22 cellular contexts compared by ENCODE assay signal in the genomic region with DNA sequence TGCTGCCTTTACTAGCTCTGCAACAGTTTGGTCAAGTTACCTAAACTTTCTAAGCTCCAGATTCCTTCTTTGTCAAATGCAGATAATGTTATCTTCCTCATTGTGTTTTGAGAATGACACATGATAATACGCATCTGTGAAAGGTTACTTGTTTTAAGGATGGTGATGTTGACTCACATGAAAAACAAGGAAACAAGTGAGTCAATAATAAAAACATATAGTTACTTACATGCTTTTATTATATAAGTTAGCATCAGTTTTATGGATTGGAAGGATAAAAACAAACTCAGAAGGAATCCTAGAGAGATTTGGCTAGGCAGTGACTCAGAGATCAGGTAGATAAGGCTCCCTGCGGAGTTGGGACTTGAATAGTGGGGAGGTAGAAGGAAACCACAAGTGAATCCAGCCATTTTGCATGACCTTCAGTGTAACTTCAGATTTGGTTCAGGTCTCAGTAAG.
A peak's percentile ranks its signal among the peaks of the same experiment; 100 is the strongest.
DNase-seq lines count a peak whose midpoint lies in the region; ATAC-seq and TF ChIP-seq lines count a peak whose summit lies in the region.
"Had no signal": no experiment of that assay in that cellular context is flagged by ENCODE, and none has a peak within 500 bp of the region (broad histone marks: within the 10 kb centered on the region; RNA-seq: fewer than 3 reads in every experiment).

No MANE protein-coding gene starts in this region.

- no peak overlapping the region for H3K56ac ChIP-seq in IMR-90 (ENCODE audit: extremely low read depth, insufficient read depth, low read length)

- no peak overlapping the region for H2BK20ac ChIP-seq in IMR-90 (ENCODE audit: low read depth, low read length)

- no peak for TF ChIP-seq POLR2A in IMR-90 (IDR thresholded peaks at IDR 0.05; ENCODE audit: low read depth, low read length)

- no peak overlapping the region for H2BK120ac ChIP-seq in IMR-90 (ENCODE audit: low read depth, low read length)

- peaks cover 39% of the 10 kb centered on the region for H3K4me1 ChIP-seq in Caco-2
- H3K4me1 ChIP-seq in IMR-90 (ENCODE audit: control insufficient read depth, insufficient read depth, low read length): no peaks in the 10 kb centered on the region
- peaks cover 7% of the 10 kb centered on the region for H3K4me1 ChIP-seq in foreskin keratinocyte
- H3K4me1 ChIP-seq: testis had no signal

- dilution Hi-C loops in IMR-90 (cut with HindIII; ENCODE audit: low sequenced_read_pairs, unreplicated experiment): no loop called here

- no peak for TF ChIP-seq CTCF in Caco-2 (IDR thresholded peaks at IDR 0.05; ENCODE audit: insufficient read depth in 1 of 2, low read depth in 1 of 2, low read length in 1 of 2, severe bottlenecking in 1 of 2, unreplicated experiment in 1 of 2)
- TF ChIP-seq CTCF in IMR-90 (conservative IDR thresholded peaks at IDR 0.05; ENCODE audit: low read depth, low read length): no peak
- TF ChIP-seq CTCF in foreskin keratinocyte (conservative IDR thresholded peaks at IDR 0.05): no peak

- no peak overlapping the region for H4K5ac ChIP-seq in IMR-90 (ENCODE audit: low read depth, low read length)

- H3K9me3 ChIP-seq in Caco-2: no peaks in the 10 kb centered on the region
- H3K9me3 ChIP-seq in IMR-90 (ENCODE audit: control insufficient read depth, insufficient read depth, low read length): 0 out of 2 replicates have a peak, but pooled peaks cover 1% of the 10 kb centered on the region
- H3K9me3 ChIP-seq: testis had no signal

- no peak overlapping the region for H3K4me2 ChIP-seq in IMR-90 (ENCODE audit: low read depth, low read length)

- H3K27ac ChIP-seq in IMR-90 (ENCODE audit: insufficient read depth, low read length) (no peak overlapping the region), foreskin keratinocyte (no peak overlapping the region)
- H3K27ac ChIP-seq: cardiac muscle cell, testis had no signal

- peak in 1 of 2 experiments; percentile 12 for DNase-seq in Caco-2
- no peak for DNase-seq in IMR-90
- peak; percentile 6 for DNase-seq in SW480 (ENCODE audit: low spot score)
- DNase-seq in foreskin keratinocyte: peak; percentile 43 to 73
- DNase-seq in stimulated activated CD4-positive, alpha-beta T cell treated with anti-CD3 and anti-CD28 coated beads, Interleukin-12 subunit alpha, Interleukin-12 subunit beta, amount 100 ng/mL, for 4 hours: no peak
- DNase-seq in kidney glomerular epithelial cell (lab: John Stamatoyannopoulos, UW): no peak
- no peak for DNase-seq in AML-193 (lab: John Stamatoyannopoulos, UW)
- DNase-seq: activated CD4-positive, alpha-beta T cell treated with anti-CD3 and anti-CD28 coated beads for 4 hours; activated CD8-positive, alpha-beta memory T cell treated with anti-CD3 and anti-CD28 coated beads, Interleukin-2, amount 10 ng/mL, durations not matched to agents 7 days and 5 days; activated naive CD8-positive, alpha-beta T cell treated with anti-CD3 and anti-CD28 coated beads, Interleukin-2, amount 50 U/mL, for 24 hours; CD4-positive, CD25-positive, alpha-beta regulatory T cell; dorsolateral prefrontal cortex; left ventricle myocardium superior; NCI-H1436; NCI-H82; occipital lobe; right cardiac atrium; stimulated activated CD4-positive, alpha-beta T cell treated with anti-CD3 and anti-CD28 coated beads, Interleukin-15, amount 100 ng/mL, for 24 hours; testis had no signal

- H3K4me3 ChIP-seq in Caco-2 (ENCODE audit: low read depth, low read length) (no peak overlapping the region), IMR-90 (ENCODE audit: insufficient read depth, low read depth, low read length) (no peak overlapping the region)
- H3K4me3 ChIP-seq: cardiac muscle cell, testis had no signal

- H4K91ac ChIP-seq in IMR-90 (ENCODE audit: insufficient read depth, low read depth, low read length): no peak overlapping the region

- H3K36me3 ChIP-seq in Caco-2 (ENCODE audit: control insufficient read depth, insufficient read depth, low read length) (no peaks in the 10 kb centered on the region), IMR-90 (ENCODE audit: control insufficient read depth, insufficient read depth, low read length) (no peaks in the 10 kb centered on the region)
- H3K36me3 ChIP-seq: cardiac muscle cell had no signal

- H4K8ac ChIP-seq in IMR-90 (ENCODE audit: low read depth in 2 of 2, low read length in 2 of 2): no peak overlapping the region

- BruUV-seq in Caco-2 (replicated peaks; lab: Mats Ljungman, UMichigan) (no TSS peak), IMR-90 (replicated peaks; lab: Mats Ljungman, UMichigan) (no TSS peak)

- no peak overlapping the region for H3K14ac ChIP-seq in IMR-90 (replicated peaks; ENCODE audit: low read depth, low read length)

- no peak overlapping the region for H3K23ac ChIP-seq in IMR-90 (ENCODE audit: low read depth, low read length)

- intact Hi-C loops in Caco-2 (cut with micrococcal nuclease; ENCODE audit: unreplicated experiment): no loop called here
- intact Hi-C loops in IMR-90 (cut with micrococcal nuclease): loop anchor here (10.0 kb wide), 1 partner anchor 482 kb away; no protein-coding TSS in a partner anchor

- H3K27me3 Mint-ChIP-seq in Caco-2 (ENCODE audit: insufficient read depth, unreplicated experiment): no peaks in the 10 kb centered on the region
- H3K27me3 Mint-ChIP-seq: activated naive CD8-positive, alpha-beta T cell treated with anti-CD3 and anti-CD28 coated beads, Interleukin-2, amount 50 U/mL, for 24 hours; CD4-positive, CD25-positive, alpha-beta regulatory T cell had no signal

- in situ Hi-C loops in IMR-90 (cut with MboI; ENCODE audit: low sequenced_read_pairs): no loop called here

- H4K20me1 ChIP-seq in IMR-90 (ENCODE audit: insufficient read depth, low read length): no peaks in the 10 kb centered on the region

- H2AK5ac ChIP-seq in IMR-90 (ENCODE audit: low read depth, low read length): no peak overlapping the region

- POLR2A ChIA-PET in Caco-2 (lab: Charles Lee): no interaction called here
- POLR2A ChIA-PET in IMR-90 (lab: Charles Lee; ENCODE audit: unreplicated experiment): no interaction called here

- TF ChIP-seq RAD21 in IMR-90 (IDR thresholded peaks at IDR 0.05; ENCODE audit: low read length): no peak

- no CpG with 5 or more reads among the region's 2 CpGs for WGBS in IMR-90 (ENCODE audit: extremely low coverage in 2 of 2, insufficient read length in 1 of 2), 2 experiments

- no peaks in the 10 kb centered on the region for H3K79me1 ChIP-seq in IMR-90 (ENCODE audit: low read depth in 1 of 2, low read length in 2 of 2)

- CTCF ChIA-PET in Caco-2 (lab: Charles Lee) (no interaction called here), IMR-90 (lab: Yijun Ruan, JAX) (no interaction called here)

- no peak overlapping the region for H2BK5ac ChIP-seq in IMR-90 (ENCODE audit: low read depth, low read length, poor library complexity, severe bottlenecking)

- ATAC-seq in IMR-90 (ENCODE audit: low read depth) (no peak), foreskin keratinocyte (peak; percentile 90), GM21717 (IDR thresholded peaks at IDR 0.05; ENCODE audit: unreplicated experiment) (no peak)
- ATAC-seq: activated CD8-positive, alpha-beta memory T cell treated with anti-CD3 and anti-CD28 coated beads, Interleukin-2, amount 10 ng/mL, durations not matched to agents 7 days and 5 days; activated naive CD8-positive, alpha-beta T cell treated with anti-CD3 and anti-CD28 coated beads, Interleukin-2, amount 50 U/mL, for 24 hours; esophagus mucosa; left ventricle myocardium superior; right cardiac atrium had no signal

- H3K36me3 Mint-ChIP-seq in Caco-2 (ENCODE audit: insufficient read depth, unreplicated experiment): peaks cover 4% of the 10 kb centered on the region
- H3K36me3 Mint-ChIP-seq: activated CD8-positive, alpha-beta memory T cell treated with anti-CD3 and anti-CD28 coated beads, Interleukin-2, amount 10 ng/mL, durations not matched to agents 7 days and 5 days; CD4-positive, CD25-positive, alpha-beta regulatory T cell had no signal

- no peaks in the 10 kb centered on the region for H3K9me1 ChIP-seq in IMR-90 (ENCODE audit: insufficient read depth, low read length)

- no peak overlapping the region for H3K9ac ChIP-seq in IMR-90 (ENCODE audit: low read depth, low read length)

- peak overlapping the region; percentile 96 for H3K27ac Mint-ChIP-seq in Caco-2 (ENCODE audit: unreplicated experiment)
- H3K27ac Mint-ChIP-seq: activated CD8-positive, alpha-beta memory T cell treated with anti-CD3 and anti-CD28 coated beads, Interleukin-2, amount 10 ng/mL, durations not matched to agents 7 days and 5 days; activated naive CD8-positive, alpha-beta T cell treated with anti-CD3 and anti-CD28 coated beads, Interleukin-2, amount 50 U/mL, for 24 hours; CD4-positive, CD25-positive, alpha-beta regulatory T cell had no signal

- H3K4me1 Mint-ChIP-seq in Caco-2 (ENCODE audit: low read depth, unreplicated experiment): peaks cover 16% of the 10 kb centered on the region
- H3K4me1 Mint-ChIP-seq: activated CD8-positive, alpha-beta memory T cell treated with anti-CD3 and anti-CD28 coated beads, Interleukin-2, amount 10 ng/mL, durations not matched to agents 7 days and 5 days; activated naive CD8-positive, alpha-beta T cell treated with anti-CD3 and anti-CD28 coated beads, Interleukin-2, amount 50 U/mL, for 24 hours; CD4-positive, CD25-positive, alpha-beta regulatory T cell had no signal

- H3K18ac ChIP-seq in IMR-90 (ENCODE audit: low read depth, low read length): no peak overlapping the region

- peaks cover 4% of the 10 kb centered on the region for H3K9me3 Mint-ChIP-seq in Caco-2 (ENCODE audit: unreplicated experiment)
- H3K9me3 Mint-ChIP-seq: activated naive CD8-positive, alpha-beta T cell treated with anti-CD3 and anti-CD28 coated beads, Interleukin-2, amount 50 U/mL, for 24 hours had no signal

- H2AK9ac ChIP-seq in IMR-90 (replicated peaks; ENCODE audit: low read depth, low read length, poor library complexity): no peak overlapping the region

- H2BK15ac ChIP-seq in IMR-90 (ENCODE audit: low read depth, low read length): no peak overlapping the region

- H3K4me3 Mint-ChIP-seq in Caco-2 (ENCODE audit: unreplicated experiment): peak overlapping the region; percentile 52
- H3K4me3 Mint-ChIP-seq: activated CD8-positive, alpha-beta memory T cell treated with anti-CD3 and anti-CD28 coated beads, Interleukin-2, amount 10 ng/mL, durations not matched to agents 7 days and 5 days; activated naive CD8-positive, alpha-beta T cell treated with anti-CD3 and anti-CD28 coated beads, Interleukin-2, amount 50 U/mL, for 24 hours; CD4-positive, CD25-positive, alpha-beta regulatory T cell had no signal

- H3K27me3 ChIP-seq in Caco-2 (replicated peaks; ENCODE audit: control insufficient read depth, insufficient read depth, low read length) (no peaks in the 10 kb centered on the region), IMR-90 (ENCODE audit: control insufficient read depth, insufficient read depth, low read length) (no peaks in the 10 kb centered on the region), foreskin keratinocyte (peaks cover 2% of the 10 kb centered on the region)
- H3K27me3 ChIP-seq: cardiac muscle cell, dorsolateral prefrontal cortex, testis had no signal

- peak overlapping the region; percentile 4 for H2AFZ ChIP-seq in IMR-90 (replicated peaks; ENCODE audit: low read length, poor library complexity)

- no peak overlapping the region for H3K4ac ChIP-seq in IMR-90 (ENCODE audit: low read depth, low read length)

TF ChIP-seq in IMR-90, 13 proteins besides CTCF, POLR2A, EP300 and RAD21 (continues in another document):
- TF ChIP-seq CEBPB (IDR thresholded peaks at IDR 0.05; ENCODE audit: low read depth, low read length): no peak
- no peak for TF ChIP-seq RFX5 (IDR thresholded peaks at IDR 0.05; ENCODE audit: low read depth, low read length)
- no peak for TF ChIP-seq BHLHE40 (IDR thresholded peaks at IDR 0.05; ENCODE audit: low read depth, low read length)

Comparison
In these comparisons a context has a peak if more than half of its experiments do, and no peak if none do; other contexts are left out.
1. DNase-seq: peak in SW480 (single experiment) and foreskin keratinocyte (2 of 2); none in IMR-90 (single experiment), stimulated activated CD4-positive, alpha-beta T cell treated with anti-CD3 and anti-CD28 coated beads, Interleukin-12 subunit alpha, Interleukin-12 subunit beta, amount 100 ng/mL, for 4 hours (single experiment), kidney glomerular epithelial cell (single experiment) and AML-193 (0 of 2).